ENCODE assay signal across 1 cellular context in the genomic region with DNA sequence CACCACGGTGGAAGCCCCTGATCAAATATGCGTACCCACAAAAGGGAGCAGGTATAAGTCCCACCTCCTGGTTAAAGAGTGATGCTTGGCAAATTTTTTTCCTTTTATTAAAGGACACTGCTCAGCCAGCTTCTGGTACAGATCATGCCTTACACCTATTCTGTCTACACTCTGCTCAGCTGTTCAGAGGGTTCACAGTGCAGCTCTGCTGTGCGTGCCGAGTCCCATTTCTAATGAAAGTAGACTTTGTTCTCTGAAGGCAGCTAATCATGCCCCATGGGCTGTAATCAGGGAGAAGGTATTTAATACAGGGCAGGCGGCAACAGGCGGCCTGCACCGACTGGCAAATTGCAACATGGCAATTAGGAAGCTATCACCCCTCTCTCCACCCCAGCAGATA.
A peak's percentile ranks its signal among the peaks of the same experiment; 100 is the strongest.
TF ChIP-seq lines count a peak whose summit lies in the region.

No MANE protein-coding gene starts in this region.

TF ChIP-seq in HepG2, 621 proteins besides CTCF, POLR2A, EP300 and RAD21 (continued from another document and continues in another):
- TF ChIP-seq, protein P1, sequence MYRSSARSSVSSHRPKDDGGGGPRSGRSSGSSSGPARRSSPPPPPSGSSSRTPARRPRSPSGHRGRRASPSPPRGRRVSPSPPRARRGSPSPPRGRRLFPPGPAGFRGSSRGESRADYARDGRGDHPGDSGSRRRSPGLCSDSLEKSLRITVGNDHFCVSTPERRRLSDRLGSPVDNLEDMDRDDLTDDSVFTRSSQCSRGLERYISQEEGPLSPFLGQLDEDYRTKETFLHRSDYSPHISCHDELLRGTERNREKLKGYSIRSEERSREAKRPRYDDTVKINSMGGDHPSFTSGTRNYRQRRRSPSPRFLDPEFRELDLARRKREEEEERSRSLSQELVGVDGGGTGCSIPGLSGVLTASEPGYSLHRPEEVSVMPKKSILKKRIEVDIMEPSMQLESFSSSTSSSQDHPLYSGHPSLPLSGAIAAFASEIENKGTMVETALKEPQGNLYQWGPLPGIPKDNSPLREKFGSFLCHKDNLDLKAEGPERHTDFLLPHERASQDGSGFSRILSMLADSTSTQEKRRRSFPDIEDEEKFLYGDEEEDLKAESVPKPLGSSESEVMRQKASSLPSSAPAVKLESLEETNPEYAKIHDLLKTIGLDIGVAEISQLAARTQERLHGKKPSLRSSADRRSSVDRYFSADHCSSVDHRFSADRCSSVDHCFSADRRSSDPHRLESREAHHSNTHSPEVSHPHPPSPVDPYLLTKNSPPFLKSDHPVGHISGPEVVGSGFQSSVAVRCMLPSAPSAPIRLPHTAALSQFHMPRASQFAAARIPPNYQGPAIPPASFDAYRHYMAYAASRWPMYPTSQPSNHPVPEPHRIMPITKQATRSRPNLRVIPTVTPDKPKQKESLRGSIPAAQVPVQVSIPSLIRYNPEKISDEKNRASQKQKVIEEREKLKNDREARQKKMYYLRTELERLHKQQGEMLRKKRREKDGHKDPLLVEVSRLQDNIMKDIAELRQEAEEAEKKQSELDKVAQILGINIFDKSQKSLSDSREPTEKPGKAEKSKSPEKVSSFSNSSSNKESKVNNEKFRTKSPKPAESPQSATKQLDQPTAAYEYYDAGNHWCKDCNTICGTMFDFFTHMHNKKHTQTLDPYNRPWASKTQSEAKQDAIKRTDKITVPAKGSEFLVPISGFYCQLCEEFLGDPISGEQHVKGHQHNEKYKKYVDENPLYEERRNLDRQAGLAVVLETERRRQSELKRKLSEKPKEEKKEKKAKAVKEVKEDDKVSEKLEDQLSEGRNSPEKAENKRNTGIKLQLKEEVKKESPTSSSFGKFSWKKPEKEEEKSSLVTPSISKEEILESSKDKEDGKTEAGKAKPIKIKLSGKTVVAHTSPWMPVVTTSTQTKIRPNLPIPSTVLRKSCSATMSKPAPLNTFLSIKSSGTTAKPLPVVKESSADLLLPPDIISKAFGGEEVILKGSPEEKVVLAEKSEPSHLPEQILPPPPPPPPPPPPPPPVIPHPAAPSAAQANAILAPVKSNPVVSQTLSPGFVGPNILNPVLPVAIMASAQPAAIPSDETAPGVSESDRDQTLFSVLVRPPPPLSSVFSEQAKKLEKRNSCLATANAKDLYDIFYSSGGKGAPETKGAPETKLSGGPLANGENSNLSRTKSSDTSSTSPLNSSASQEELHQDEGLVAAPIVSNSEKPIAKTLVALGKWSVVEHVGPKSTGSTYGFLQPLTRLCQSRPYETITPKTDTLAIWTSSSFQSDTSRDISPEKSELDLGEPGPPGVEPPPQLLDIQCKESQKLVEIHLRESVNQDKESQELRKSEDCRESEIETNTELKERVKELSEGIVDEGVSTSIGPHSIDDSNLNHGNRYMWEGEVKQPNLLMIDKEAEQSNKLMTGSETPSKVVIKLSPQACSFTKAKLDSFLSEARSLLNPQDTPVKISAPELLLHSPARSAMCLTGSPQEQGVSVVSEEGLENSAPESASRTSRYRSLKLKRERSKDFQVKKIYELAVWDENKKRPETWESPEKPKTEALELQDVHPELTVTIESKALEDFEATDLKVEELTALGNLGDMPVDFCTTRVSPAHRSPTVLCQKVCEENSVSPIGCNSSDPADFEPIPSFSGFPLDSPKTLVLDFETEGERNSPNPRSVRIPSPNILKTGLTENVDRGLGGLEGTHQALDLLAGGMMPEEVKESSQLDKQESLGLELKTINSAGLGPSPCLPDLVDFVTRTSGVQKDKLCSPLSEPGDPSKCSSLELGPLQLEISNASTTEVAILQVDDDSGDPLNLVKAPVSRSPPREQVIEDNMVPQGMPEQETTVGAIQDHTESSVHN (CRISPR knock-in tag; IDR thresholded peaks at IDR 0.05) = no peak
- TF ChIP-seq ZNF567 (CRISPR knock-in tag; IDR thresholded peaks at IDR 0.05; ENCODE audit: borderline replicate concordance) (no peak), CERS6 (CRISPR knock-in tag; IDR thresholded peaks at IDR 0.05) (no peak), ZNF160 (CRISPR knock-in tag; IDR thresholded peaks at IDR 0.05) (no peak), KAT8 (CRISPR knock-in tag; IDR thresholded peaks at IDR 0.05) (no peak), RXRA (CRISPR knock-in tag; IDR thresholded peaks at IDR 0.05) (no peak), SNAPC2 (CRISPR knock-in tag; IDR thresholded peaks at IDR 0.05) (no peak), ZNF777 (CRISPR knock-in tag; IDR thresholded peaks at IDR 0.05) (no peak), FOXM1 (CRISPR knock-in tag; IDR thresholded peaks at IDR 0.05) (no peak), NCOA2 (CRISPR knock-in tag; IDR thresholded peaks at IDR 0.05) (peak; percentile 12; the same call in 1 of the 2 replicates), HNRNPL (IDR thresholded peaks at IDR 0.05; ENCODE audit: low read depth, low read length) (0 out of 2 replicates have a peak, but pooled peaks have one; percentile 33), ZNF510 (CRISPR knock-in tag; IDR thresholded peaks at IDR 0.05; ENCODE audit: low read depth) (0 out of 2 replicates have a peak, but pooled peaks have one; percentile 39), ARNT (IDR thresholded peaks at IDR 0.05) (no peak; the same call in 1 of the 2 replicates), ZMYM4 (CRISPR knock-in tag; IDR thresholded peaks at IDR 0.05) (0 out of 2 replicates have a peak, but pooled peaks have one; percentile 25), BHLHE40 (IDR thresholded peaks at IDR 0.05; ENCODE audit: low read length) (peak; percentile 71), PHF21A (CRISPR knock-in tag; IDR thresholded peaks at IDR 0.05) (peak; percentile 86; the same call in 1 of the 2 replicates), ZNF878 (CRISPR knock-in tag; IDR thresholded peaks at IDR 0.05) (0 out of 2 replicates have a peak, but pooled peaks have one; percentile 37), CHD2 (IDR thresholded peaks at IDR 0.05; ENCODE audit: low read depth, low read length) (no peak), ZNF781 (CRISPR knock-in tag; IDR thresholded peaks at IDR 0.05; ENCODE audit: borderline replicate concordance, not compliant biosample characterization) (peak; percentile 72), ERF (CRISPR knock-in tag; IDR thresholded peaks at IDR 0.05) (peak; percentile 24; the same call in 1 of the 2 replicates), ZNF747 (CRISPR knock-in tag; IDR thresholded peaks at IDR 0.05; ENCODE audit: borderline replicate concordance) (no peak), ELF3 (CRISPR knock-in tag; IDR thresholded peaks at IDR 0.05) (peak; percentile 63; the same call in 1 of the 2 replicates), POLR2G (IDR thresholded peaks at IDR 0.05; ENCODE audit: low read depth, low read length) (no peak), TEF (CRISPR knock-in tag; IDR thresholded peaks at IDR 0.05) (no peak), AGO1 (IDR thresholded peaks at IDR 0.05; ENCODE audit: low read depth, low read length, poor library complexity, severe bottlenecking) (no peak), CEBPB (IDR thresholded peaks at IDR 0.05; ENCODE audit: borderline replicate concordance, low read depth, low read length) (peak; percentile 66), SALL1 (CRISPR knock-in tag; IDR thresholded peaks at IDR 0.05) (peak; percentile 77), ZMYM3 (CRISPR knock-in tag; IDR thresholded peaks at IDR 0.05) (peak; percentile 58), SOX6 (IDR thresholded peaks at IDR 0.05) (no peak), SOX6 (CRISPR knock-in tag; IDR thresholded peaks at IDR 0.05) (peak; percentile 35; the same call in 1 of the 2 replicates), BCL6 (CRISPR knock-in tag; IDR thresholded peaks at IDR 0.05) (no peak), KLF6 (CRISPR knock-in tag; IDR thresholded peaks at IDR 0.05) (no peak), ZBTB1 (CRISPR knock-in tag; IDR thresholded peaks at IDR 0.05; ENCODE audit: borderline replicate concordance) (no peak), ZNF253 (CRISPR knock-in tag; IDR thresholded peaks at IDR 0.05; ENCODE audit: borderline replicate concordance) (no peak), ZNF629 (CRISPR knock-in tag; conservative IDR thresholded peaks at IDR 0.05) (peak; percentile 54; the same call in 1 of the 2 replicates), SOX5 (CRISPR knock-in tag; IDR thresholded peaks at IDR 0.05; ENCODE audit: borderline replicate concordance) (peak; percentile 55; the same call in 1 of the 2 replicates), FOXO1 (CRISPR knock-in tag; IDR thresholded peaks at IDR 0.05) (no peak; the same call in 1 of the 2 replicates), MEF2D (CRISPR knock-in tag; IDR thresholded peaks at IDR 0.05) (peak; percentile 45; the same call in 1 of the 2 replicates), ZNF570 (CRISPR knock-in tag; IDR thresholded peaks at IDR 0.05; ENCODE audit: borderline replicate concordance) (no peak), ZNF644 (CRISPR knock-in tag; IDR thresholded peaks at IDR 0.05; ENCODE audit: low read depth) (0 out of 2 replicates have a peak, but pooled peaks have one; percentile 21), CAMTA2 (CRISPR knock-in tag; IDR thresholded peaks at IDR 0.05; ENCODE audit: borderline replicate concordance) (no peak), DPF2 (CRISPR knock-in tag; IDR thresholded peaks at IDR 0.05; ENCODE audit: borderline replicate concordance, low read depth) (0 out of 2 replicates have a peak, but pooled peaks have one; percentile 32), HNF4G (IDR thresholded peaks at IDR 0.05; ENCODE audit: borderline replicate concordance, low read depth, low read length) (peak; percentile 85), HNF4G (CRISPR knock-in tag; IDR thresholded peaks at IDR 0.05; ENCODE audit: borderline replicate concordance, low read depth) (peak; percentile 80; the same call in 1 of the 2 replicates), ZNF460 (CRISPR knock-in tag; IDR thresholded peaks at IDR 0.05; ENCODE audit: borderline replicate concordance) (no peak), ZNF124 (CRISPR knock-in tag; IDR thresholded peaks at IDR 0.05) (0 out of 2 replicates have a peak, but pooled peaks have one; percentile 66), SAP130 (CRISPR knock-in tag; IDR thresholded peaks at IDR 0.05; ENCODE audit: low read depth) (peak; percentile 85), ZNF10 (CRISPR knock-in tag; IDR thresholded peaks at IDR 0.05; ENCODE audit: borderline replicate concordance, low read depth) (no peak), DRAP1 (CRISPR knock-in tag; IDR thresholded peaks at IDR 0.05) (peak; percentile 51; the same call in 1 of the 2 replicates), DNMT3B (CRISPR knock-in tag; conservative IDR thresholded peaks at IDR 0.05) (no peak)
- TF ChIP-seq, protein P2, sequence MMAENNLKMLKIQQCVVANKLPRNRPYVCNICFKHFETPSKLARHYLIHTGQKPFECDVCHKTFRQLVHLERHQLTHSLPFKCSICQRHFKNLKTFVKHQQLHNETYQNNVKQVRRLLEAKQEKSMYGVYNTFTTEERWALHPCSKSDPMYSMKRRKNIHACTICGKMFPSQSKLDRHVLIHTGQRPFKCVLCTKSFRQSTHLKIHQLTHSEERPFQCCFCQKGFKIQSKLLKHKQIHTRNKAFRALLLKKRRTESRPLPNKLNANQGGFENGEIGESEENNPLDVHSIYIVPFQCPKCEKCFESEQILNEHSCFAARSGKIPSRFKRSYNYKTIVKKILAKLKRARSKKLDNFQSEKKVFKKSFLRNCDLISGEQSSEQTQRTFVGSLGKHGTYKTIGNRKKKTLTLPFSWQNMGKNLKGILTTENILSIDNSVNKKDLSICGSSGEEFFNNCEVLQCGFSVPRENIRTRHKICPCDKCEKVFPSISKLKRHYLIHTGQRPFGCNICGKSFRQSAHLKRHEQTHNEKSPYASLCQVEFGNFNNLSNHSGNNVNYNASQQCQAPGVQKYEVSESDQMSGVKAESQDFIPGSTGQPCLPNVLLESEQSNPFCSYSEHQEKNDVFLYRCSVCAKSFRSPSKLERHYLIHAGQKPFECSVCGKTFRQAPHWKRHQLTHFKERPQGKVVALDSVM (CRISPR knock-in tag; IDR thresholded peaks at IDR 0.05) = no peak
- TF ChIP-seq, protein P3, sequence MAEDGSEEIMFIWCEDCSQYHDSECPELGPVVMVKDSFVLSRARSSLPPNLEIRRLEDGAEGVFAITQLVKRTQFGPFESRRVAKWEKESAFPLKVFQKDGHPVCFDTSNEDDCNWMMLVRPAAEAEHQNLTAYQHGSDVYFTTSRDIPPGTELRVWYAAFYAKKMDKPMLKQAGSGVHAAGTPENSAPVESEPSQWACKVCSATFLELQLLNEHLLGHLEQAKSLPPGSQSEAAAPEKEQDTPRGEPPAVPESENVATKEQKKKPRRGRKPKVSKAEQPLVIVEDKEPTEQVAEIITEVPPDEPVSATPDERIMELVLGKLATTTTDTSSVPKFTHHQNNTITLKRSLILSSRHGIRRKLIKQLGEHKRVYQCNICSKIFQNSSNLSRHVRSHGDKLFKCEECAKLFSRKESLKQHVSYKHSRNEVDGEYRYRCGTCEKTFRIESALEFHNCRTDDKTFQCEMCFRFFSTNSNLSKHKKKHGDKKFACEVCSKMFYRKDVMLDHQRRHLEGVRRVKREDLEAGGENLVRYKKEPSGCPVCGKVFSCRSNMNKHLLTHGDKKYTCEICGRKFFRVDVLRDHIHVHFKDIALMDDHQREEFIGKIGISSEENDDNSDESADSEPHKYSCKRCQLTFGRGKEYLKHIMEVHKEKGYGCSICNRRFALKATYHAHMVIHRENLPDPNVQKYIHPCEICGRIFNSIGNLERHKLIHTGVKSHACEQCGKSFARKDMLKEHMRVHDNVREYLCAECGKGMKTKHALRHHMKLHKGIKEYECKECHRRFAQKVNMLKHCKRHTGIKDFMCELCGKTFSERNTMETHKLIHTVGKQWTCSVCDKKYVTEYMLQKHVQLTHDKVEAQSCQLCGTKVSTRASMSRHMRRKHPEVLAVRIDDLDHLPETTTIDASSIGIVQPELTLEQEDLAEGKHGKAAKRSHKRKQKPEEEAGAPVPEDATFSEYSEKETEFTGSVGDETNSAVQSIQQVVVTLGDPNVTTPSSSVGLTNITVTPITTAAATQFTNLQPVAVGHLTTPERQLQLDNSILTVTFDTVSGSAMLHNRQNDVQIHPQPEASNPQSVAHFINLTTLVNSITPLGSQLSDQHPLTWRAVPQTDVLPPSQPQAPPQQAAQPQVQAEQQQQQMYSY (CRISPR knock-in tag; IDR thresholded peaks at IDR 0.05) = no peak
